19 cellular contexts compared by ENCODE assay signal in the genomic region with DNA sequence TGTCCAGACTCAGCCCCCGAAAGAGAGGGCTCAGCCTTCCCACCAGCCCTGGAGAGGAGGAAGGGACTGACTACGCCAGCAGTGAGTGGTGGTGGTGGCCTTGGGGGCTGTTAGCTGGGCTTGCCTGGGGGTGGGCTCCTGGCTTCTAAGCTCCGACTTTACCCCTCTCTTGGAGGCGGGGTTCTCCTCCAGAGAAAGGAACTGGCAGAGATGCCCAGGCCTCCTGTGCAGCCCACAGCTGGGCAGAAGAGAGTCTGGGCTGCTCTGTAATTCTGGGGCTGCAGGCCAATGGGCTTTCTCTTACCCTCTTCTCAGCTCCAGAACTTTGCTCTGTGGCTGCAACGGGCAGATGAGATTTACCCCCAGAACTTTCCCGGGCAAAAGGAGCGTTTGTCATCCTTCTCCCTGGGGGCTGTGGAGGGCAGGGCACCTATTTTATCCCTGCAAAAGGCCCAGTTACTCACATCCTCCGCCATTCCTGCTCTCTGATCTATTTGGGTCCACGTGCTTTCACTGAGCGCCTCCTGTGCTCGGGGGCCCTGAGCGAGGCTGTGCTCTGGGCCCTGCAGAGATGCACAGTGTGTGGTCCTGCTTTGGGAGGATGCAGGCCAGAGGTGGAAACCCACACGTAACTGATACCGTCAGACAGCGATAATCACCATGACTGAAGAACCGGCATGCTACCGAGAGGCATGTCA. TPM values are rescaled to one million over a fixed set of nuclear protein-coding genes. Genes with fewer than 3 reads are reported as not detected.
DNase-seq lines count a peak whose midpoint lies in the region; ATAC-seq lines count a peak whose summit lies in the region.
"Had no signal": no experiment of that assay in that cellular context is flagged by ENCODE, and none has a peak within 500 bp of the region (broad histone marks: within the 10 kb centered on the region; RNA-seq: fewer than 3 reads in every experiment).

No MANE protein-coding gene starts in this region.

- H3K36me3 ChIP-seq in iPS-20b (ENCODE audit: insufficient read depth, low read depth, low read length) = no peaks in the 10 kb centered on the region
- H3K36me3 ChIP-seq: neutrophil had no signal

- ATAC-seq in HG02588 (IDR thresholded peaks at IDR 0.05; ENCODE audit: unreplicated experiment) = no peak
- ATAC-seq: activated naive CD4-positive, alpha-beta T cell treated with anti-CD3 and anti-CD28 coated beads, Interleukin-2, amount 50 U/mL, for 72 hours; left colon had no signal

- H3K27ac ChIP-seq in caudate nucleus (ENCODE audit: low read depth, low read length) = peak overlapping the region; percentile 82
- peak overlapping the region; percentile 88 for H3K27ac ChIP-seq in iPS-20b (ENCODE audit: low read length)
- H3K27ac ChIP-seq in temporal lobe (ENCODE audit: low read depth, low read length) = peak overlapping the region; percentile 78
- H3K27ac ChIP-seq: neutrophil had no signal

- H3K4me1 ChIP-seq in iPS-20b (ENCODE audit: insufficient read depth, low read length) = peaks cover 9% of the 10 kb centered on the region; the same call in 1 of the 2 replicates

- H3K27me3 ChIP-seq in iPS-20b (ENCODE audit: insufficient read depth, low read length) = peaks cover 28% of the 10 kb centered on the region

- peak overlapping the region; percentile 79 for H3K4me3 ChIP-seq in iPS-20b (ENCODE audit: low read length)

- DNase-seq in HT1080 (ENCODE audit: low read depth) = peak; percentile 9
- peak in 25 of 61 donors; percentile 28 to 91 (median 77) for DNase-seq in caudate nucleus (lab: John Stamatoyannopoulos, UW)
- no peak for DNase-seq in DMS153 (lab: John Stamatoyannopoulos, UW)
- no peak for DNase-seq in SKM-1 (lab: John Stamatoyannopoulos, UW; ENCODE audit: unreplicated experiment)
- DNase-seq: activated CD4-positive, CD25-positive, alpha-beta regulatory T cell; activated CD8-positive, alpha-beta memory T cell treated with anti-CD3 and anti-CD28 coated beads for 24 hours; activated T-cell treated with anti-CD3 and anti-CD28 coated beads, Interleukin-2, amount 50 U/mL, for 48 hours; cortex of kidney; DND-41; foreskin fibroblast; left colon; NCI-H1417 treated with DMSO at 0.1 percent for 48 hours had no signal

- H3K9me3 ChIP-seq in iPS-20b (ENCODE audit: insufficient read depth, low read depth, low read length) = no peaks in the 10 kb centered on the region
- H3K9me3 ChIP-seq: neutrophil had no signal

- peak overlapping the region; percentile 92; the same call in 1 of the 2 replicates for H3K9ac ChIP-seq in iPS-20b (ENCODE audit: low read depth, low read length)

RNA-seq across cellular contexts. Expression of a gene that starts 2.2 kb away (rescaled TPM):
- 2.1 and 2.3 TPM in 2 replicates for total RNA-seq in HT1080 (2014; rRNA removed; shearing (Covaris generic))
- 0.12 and 0.34 TPM in 2 replicates for polyA plus RNA-seq in HT1080 (2015; cell fraction: cytosol; rRNA removed)
- polyA plus RNA-seq in HT1080 (2015; cell fraction: nucleus; rRNA removed) = 0.19 and 0.56 TPM in 2 replicates
- 22.9 TPM for total RNA-seq in temporal lobe
- total RNA-seq: activated naive CD4-positive, alpha-beta T cell treated with anti-CD3 and anti-CD28 coated beads, Interleukin-2, amount 50 U/mL, for 72 hours had no signal

RNA-seq across cellular contexts. Expression of a gene that starts 9.5 kb away (rescaled TPM):
- 0.37 TPM in 2 replicates for total RNA-seq in HT1080 (2014; rRNA removed; shearing (Covaris generic))
- 0.05 TPM in 1 of 2 replicates, not detected in the other for polyA plus RNA-seq in HT1080 (2015; cell fraction: cytosol; rRNA removed)
- polyA plus RNA-seq in HT1080 (2015; cell fraction: nucleus; rRNA removed) = not detected in 2 replicates
- 0.25 TPM for total RNA-seq in temporal lobe
- total RNA-seq: activated naive CD4-positive, alpha-beta T cell treated with anti-CD3 and anti-CD28 coated beads, Interleukin-2, amount 50 U/mL, for 72 hours; SK-MEL-5; smooth muscle cell had no signal
- polyA plus RNA-seq: smooth muscle cell had no signal
